ENCODE assay signal across 7 cellular contexts in genomic region chr10:60733826-60734225, GRCh38. TPM values are rescaled to one million over a fixed set of nuclear protein-coding genes. Genes with fewer than 3 reads are reported as not detected.
DNase-seq lines count a peak whose midpoint lies in the region; ATAC-seq and TF ChIP-seq lines count a peak whose summit lies in the region.

No MANE protein-coding gene starts in this region.

- H3K27ac Mint-ChIP-seq in WTC11: no peak overlapping the region

- no peaks in the 10 kb centered on the region for H3K36me3 Mint-ChIP-seq in WTC11

- TF ChIP-seq CTCF in WTC11 (IDR thresholded peaks at IDR 0.05): no peak

- peaks cover 28% of the 10 kb centered on the region for H3K4me1 Mint-ChIP-seq in WTC11

- H3K9ac ChIP-seq in iPS-15b (ENCODE audit: low read depth, low read length): no peak overlapping the region

- peaks cover 11% of the 10 kb centered on the region for H3K27me3 ChIP-seq in H7 (ENCODE audit: control insufficient read depth, insufficient read depth, low read length)
- H3K27me3 ChIP-seq in iPS-15b (ENCODE audit: control insufficient read depth, insufficient read depth, low read length): peaks cover 32% of the 10 kb centered on the region

- CTCF ChIA-PET in WTC11 (lab: Charles Lee): interaction anchor here (0.6 to 1.9 kb wide), 6 partner anchors 14 to 89 kb away, joined by 3 to 7 read pairs (median 3); no protein-coding TSS in a partner anchor

- peak overlapping the region; percentile 63 for H3K4me3 Mint-ChIP-seq in WTC11

- H3K9me3 Mint-ChIP-seq in WTC11: no peaks in the 10 kb centered on the region

- no peaks in the 10 kb centered on the region for H3K27me3 Mint-ChIP-seq in WTC11 (ENCODE audit: low read depth)

- POLR2A ChIA-PET in WTC11 (lab: Charles Lee): interaction anchor here (1.3 kb wide), 1 partner anchor 44 kb away, joined by 6 read pairs; the partner anchor contains the start of gene CDK1

- ATAC-seq in WTC11 (peak; percentile 3; the same call in 1 of the 2 replicates), GM21526 (IDR thresholded peaks at IDR 0.05; ENCODE audit: low FRiP score, unreplicated experiment) (no peak)

- peak; percentile 29 for DNase-seq in H7
- DNase-seq in WTC11 (ENCODE audit: low spot score): no peak
- DNase-seq in retina: peak; percentile 14
- no peak for DNase-seq in NCI-H774 (lab: John Stamatoyannopoulos, UW)
- DNase-seq in NCI-H1436 (lab: John Stamatoyannopoulos, UW): no peak

- H3K4me1 ChIP-seq in iPS-15b (ENCODE audit: control insufficient read depth, insufficient read depth, low read length): peaks cover 14% of the 10 kb centered on the region

- H3K4me3 ChIP-seq in H7 (ENCODE audit: insufficient read depth, low read depth, low read length) (peak overlapping the region; percentile 64; the same call in 1 of the 2 replicates), iPS-15b (ENCODE audit: low read depth, low read length) (peak overlapping the region; percentile 71)

- H3K36me3 ChIP-seq in H7 (replicated peaks; ENCODE audit: control insufficient read depth, insufficient read depth, low read length) (no peaks in the 10 kb centered on the region), iPS-15b (ENCODE audit: control insufficient read depth, insufficient read depth, low read length) (no peaks in the 10 kb centered on the region)

- no peaks in the 10 kb centered on the region for H3K9me3 ChIP-seq in iPS-15b (ENCODE audit: control insufficient read depth, insufficient read depth, low read length)

TF ChIP-seq in WTC11, 78 proteins besides CTCF, POLR2A, EP300 and RAD21:
- TF ChIP-seq, protein P1, sequence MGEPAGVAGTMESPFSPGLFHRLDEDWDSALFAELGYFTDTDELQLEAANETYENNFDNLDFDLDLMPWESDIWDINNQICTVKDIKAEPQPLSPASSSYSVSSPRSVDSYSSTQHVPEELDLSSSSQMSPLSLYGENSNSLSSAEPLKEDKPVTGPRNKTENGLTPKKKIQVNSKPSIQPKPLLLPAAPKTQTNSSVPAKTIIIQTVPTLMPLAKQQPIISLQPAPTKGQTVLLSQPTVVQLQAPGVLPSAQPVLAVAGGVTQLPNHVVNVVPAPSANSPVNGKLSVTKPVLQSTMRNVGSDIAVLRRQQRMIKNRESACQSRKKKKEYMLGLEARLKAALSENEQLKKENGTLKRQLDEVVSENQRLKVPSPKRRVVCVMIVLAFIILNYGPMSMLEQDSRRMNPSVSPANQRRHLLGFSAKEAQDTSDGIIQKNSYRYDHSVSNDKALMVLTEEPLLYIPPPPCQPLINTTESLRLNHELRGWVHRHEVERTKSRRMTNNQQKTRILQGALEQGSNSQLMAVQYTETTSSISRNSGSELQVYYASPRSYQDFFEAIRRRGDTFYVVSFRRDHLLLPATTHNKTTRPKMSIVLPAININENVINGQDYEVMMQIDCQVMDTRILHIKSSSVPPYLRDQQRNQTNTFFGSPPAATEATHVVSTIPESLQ (CRISPR knock-in tag; IDR thresholded peaks at IDR 0.05): no peak
- TF ChIP-seq ZNF138 (CRISPR knock-in tag; conservative IDR thresholded peaks at IDR 0.05) (no peak), ELF4 (CRISPR knock-in tag; IDR thresholded peaks at IDR 0.05; ENCODE audit: low read depth) (no peak), ZBTB21 (CRISPR knock-in tag; IDR thresholded peaks at IDR 0.05; ENCODE audit: borderline replicate concordance) (no peak), FOXJ3 (CRISPR knock-in tag; IDR thresholded peaks at IDR 0.05; ENCODE audit: borderline replicate concordance) (no peak), ZNF396 (CRISPR knock-in tag; IDR thresholded peaks at IDR 0.05; ENCODE audit: borderline replicate concordance) (no peak), ZNF121 (CRISPR knock-in tag; IDR thresholded peaks at IDR 0.05) (no peak)

RNA-seq across cellular contexts. Expression of gene CDK1, which starts 44.5 kb away (rescaled TPM):
- 187 and 202 TPM in 2 replicates for total RNA-seq in H7 (2014; rRNA removed; shearing (Covaris generic))
- total RNA-seq in WTC11 (2021): 92.8 to 98.9 TPM (median 94.8 TPM) in 3 replicates

Comparison
In these comparisons a context has a peak if more than half of its experiments do, and no peak if none do; other contexts are left out.
1. DNase-seq: peak in H7 (single experiment) and retina (single experiment); none in WTC11 (single experiment), NCI-H774 (single experiment) and NCI-H1436 (single experiment).